In genomic region chr15:84658080-84658787, GRCh38 we compare ENCODE assay signal across 8 cellular contexts. TPM values are rescaled to one million over a fixed set of nuclear protein-coding genes. Genes with fewer than 3 reads are reported as not detected.
DNase-seq lines count a peak whose midpoint lies in the region; ATAC-seq and TF ChIP-seq lines count a peak whose summit lies in the region.

Gene NMB (minus strand): TSS chr15:84658199. CDS start chr15:84658152, 47 bp downstream.

- peak; percentile 54 for ATAC-seq in GM21360 (IDR thresholded peaks at IDR 0.05; ENCODE audit: unreplicated experiment)

- in situ Hi-C loops in Caki2 (cut with HindIII; ENCODE audit: low pct_unique_long_range_greater_than_20kb, low sequenced_read_pairs), result no loop called here

- DNase-seq in Caki2 (ENCODE audit: low read depth) (peak; percentile 76), activated T-cell treated with anti-CD3 and anti-CD28 coated beads for 48 hours (ENCODE audit: low read depth) (peak; percentile 81), erythroblast (lab: John Stamatoyannopoulos, UW) (peak; percentile 87 to 90)
- DNase-seq in stimulated activated CD8-positive, alpha-beta memory T cell treated with anti-CD3 and anti-CD28 coated beads, Interleukin-4, amount 100 ng/mL, for 48 hours, result peak; percentile 84

- H3K36me3 ChIP-seq in HUES48 (ENCODE audit: control insufficient read depth, insufficient read depth, low read length) (peaks cover 5% of the 10 kb centered on the region; the same call in 1 of the 2 replicates), OCI-LY1 (ENCODE audit: insufficient read depth, low read length) (no peaks in the 10 kb centered on the region), mucosa of rectum (ENCODE audit: control insufficient read depth in 2 of 2, insufficient read depth in 2 of 2, low read length in 2 of 2) (no peaks in the 10 kb centered on the region)

- H3K4me1 ChIP-seq in HUES48 (ENCODE audit: control insufficient read depth, insufficient read depth, low read length), result peaks cover 14% of the 10 kb centered on the region; the same call in 1 of the 2 replicates
- H3K4me1 ChIP-seq in OCI-LY1 (ENCODE audit: insufficient read depth, low read length, severe bottlenecking), result peaks cover 49% of the 10 kb centered on the region
- H3K4me1 ChIP-seq in mucosa of rectum (ENCODE audit: control insufficient read depth in 2 of 2, insufficient read depth in 2 of 2, low read length in 2 of 2), result peaks cover 20 to 28% of the 10 kb centered on the region in 2 donors

- H3K9me3 ChIP-seq in HUES48 (ENCODE audit: control insufficient read depth, insufficient read depth, low read length) (no peaks in the 10 kb centered on the region), OCI-LY1 (ENCODE audit: low read length) (no peaks in the 10 kb centered on the region), mucosa of rectum (ENCODE audit: control insufficient read depth in 2 of 2, low read length in 2 of 2) (no peaks in the 10 kb centered on the region)

- H3K27ac ChIP-seq in HUES48 (ENCODE audit: low read depth, low read length), result peak within 1 kb of the TSS; percentile 75
- peak within 1 kb of the TSS; percentile 87 for H3K27ac ChIP-seq in OCI-LY1 (ENCODE audit: low read depth, low read length, poor library complexity, severe bottlenecking)
- peak within 1 kb of the TSS; percentile 43 to 66 for H3K27ac ChIP-seq in mucosa of rectum (ENCODE audit: low read depth in 2 of 2, low read length in 2 of 2)

- H4K20me1 ChIP-seq in OCI-LY1 (ENCODE audit: insufficient read depth, low read length), result no peaks in the 10 kb centered on the region

- H3K27me3 ChIP-seq in HUES48 (ENCODE audit: control insufficient read depth, insufficient read depth, low read length) (peaks cover 13% of the 10 kb centered on the region), OCI-LY1 (ENCODE audit: insufficient read depth, low read length) (no peaks in the 10 kb centered on the region), mucosa of rectum (ENCODE audit: control insufficient read depth in 2 of 2, insufficient read depth in 2 of 2, low read length in 2 of 2) (no peaks in the 10 kb centered on the region)

- no peaks in the 10 kb centered on the region for H3K9me2 ChIP-seq in OCI-LY1 (ENCODE audit: low read depth, low read length)

- peak within 1 kb of the TSS; percentile 91 for H3K4me2 ChIP-seq in OCI-LY1 (ENCODE audit: low read length)

- H3K9ac ChIP-seq in HUES48 (ENCODE audit: low read depth, low read length), result peak within 1 kb of the TSS; percentile 63
- peak within 1 kb of the TSS; percentile 78 for H3K9ac ChIP-seq in OCI-LY1 (ENCODE audit: low read length)
- peak within 1 kb of the TSS; percentile 63 to 71 for H3K9ac ChIP-seq in mucosa of rectum (ENCODE audit: low read depth in 1 of 2, low read length in 2 of 2)

- H2AFZ ChIP-seq in OCI-LY1 (ENCODE audit: low read length), result peak within 1 kb of the TSS; percentile 30; the same call in 1 of the 2 replicates

- TF ChIP-seq POLR2A in erythroblast (IDR thresholded peaks at IDR 0.05; ENCODE audit: low read length), result no peak

- peak; percentile 70 for TF ChIP-seq CTCF in OCI-LY1 (IDR thresholded peaks at IDR 0.05; ENCODE audit: low read length)

- peak within 1 kb of the TSS; percentile 72 for H3K4me3 ChIP-seq in HUES48 (ENCODE audit: low read depth, low read length)
- H3K4me3 ChIP-seq in OCI-LY1 (ENCODE audit: low read depth, low read length, poor library complexity, severe bottlenecking), result peak within 1 kb of the TSS; percentile 68
- H3K4me3 ChIP-seq in mucosa of rectum (ENCODE audit: low read length in 2 of 2), result peak within 1 kb of the TSS; percentile 68 to 69

- no peaks in the 10 kb centered on the region for H3K79me2 ChIP-seq in OCI-LY1 (ENCODE audit: insufficient read depth, low read length)

- H3F3A ChIP-seq in OCI-LY1 (ENCODE audit: insufficient read depth, low read length), result 0 out of 2 replicates have a peak, but pooled peaks cover 2% of the 10 kb centered on the region

RNA-seq across cellular contexts. Expression of gene NMB, which starts in this region (rescaled TPM):
- 12.6 and 29.7 TPM in 2 replicates for total RNA-seq in Caki2 (2014; rRNA removed; shearing (Covaris generic); ENCODE audit: low replicate concordance)

Comparison
In these comparisons a context has a peak if more than half of its experiments do, and no peak if none do; other contexts are left out.
1. Peak in every context shown above with its lines: DNase-seq, ATAC-seq, H3K4me3 ChIP-seq and H3K27ac ChIP-seq.